ENCODE assay signal across 1 cellular context in the genomic region with DNA sequence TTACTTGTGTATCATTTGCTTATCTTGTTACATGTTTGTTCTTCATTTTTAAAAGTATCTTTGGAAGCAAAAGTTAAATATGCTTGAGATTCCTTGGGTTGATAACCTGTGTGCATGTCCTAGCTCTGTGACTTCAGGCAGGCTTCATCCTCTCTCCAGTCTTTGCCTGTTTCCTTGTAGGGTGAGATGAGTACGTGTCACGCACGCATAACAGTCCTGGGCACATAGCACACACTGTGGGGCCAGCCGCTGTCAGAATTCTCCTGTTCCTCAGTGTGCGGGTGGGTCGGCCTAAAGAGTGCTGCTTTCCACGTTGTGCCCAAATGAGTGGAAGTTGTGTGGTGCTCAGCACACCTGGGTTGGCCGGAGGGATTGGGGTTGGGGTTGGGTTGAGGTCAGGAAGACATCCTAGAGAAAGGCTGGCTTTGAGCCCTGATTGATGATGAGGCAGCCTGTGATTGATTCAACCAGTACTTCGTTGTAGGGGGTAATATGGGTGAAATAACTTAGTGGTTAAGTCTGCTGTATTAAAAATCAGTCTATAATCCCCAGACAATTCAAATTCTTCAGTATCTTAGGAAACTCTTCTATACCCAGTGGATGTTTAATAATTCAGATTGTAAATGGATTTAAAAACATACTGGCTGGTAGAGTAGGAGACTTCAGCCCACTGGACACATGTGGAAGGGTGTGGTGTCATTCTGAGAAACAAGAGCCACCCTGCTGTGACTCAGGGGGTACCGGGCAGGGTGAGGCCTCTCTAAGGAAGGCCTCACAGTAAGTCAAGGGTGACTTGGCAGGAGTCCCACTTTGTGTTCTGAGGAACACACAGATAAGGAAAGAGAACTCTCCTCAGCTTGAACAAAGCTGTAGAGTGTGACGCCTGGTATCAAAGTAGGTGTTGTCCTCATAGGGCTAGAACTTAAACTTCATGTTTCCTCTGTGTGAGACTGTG.
TF ChIP-seq lines count a peak whose summit lies in the region.

No MANE protein-coding gene starts in this region.

TF ChIP-seq in HEK293T, 16 proteins besides CTCF, POLR2A, EP300 and RAD21 (continued from another document):
- TF ChIP-seq FOXM1 (IDR thresholded peaks at IDR 0.05; ENCODE audit: borderline replicate concordance) (no peak), NFRKB (IDR thresholded peaks at IDR 0.05) (no peak), BHLHE40 (IDR thresholded peaks at IDR 0.05; ENCODE audit: borderline replicate concordance) (no peak), HDGF (IDR thresholded peaks at IDR 0.05; ENCODE audit: borderline replicate concordance) (no peak), SP1 (IDR thresholded peaks at IDR 0.05) (no peak), SUZ12 (IDR thresholded peaks at IDR 0.05) (no peak)
- TF ChIP-seq, protein P1, sequence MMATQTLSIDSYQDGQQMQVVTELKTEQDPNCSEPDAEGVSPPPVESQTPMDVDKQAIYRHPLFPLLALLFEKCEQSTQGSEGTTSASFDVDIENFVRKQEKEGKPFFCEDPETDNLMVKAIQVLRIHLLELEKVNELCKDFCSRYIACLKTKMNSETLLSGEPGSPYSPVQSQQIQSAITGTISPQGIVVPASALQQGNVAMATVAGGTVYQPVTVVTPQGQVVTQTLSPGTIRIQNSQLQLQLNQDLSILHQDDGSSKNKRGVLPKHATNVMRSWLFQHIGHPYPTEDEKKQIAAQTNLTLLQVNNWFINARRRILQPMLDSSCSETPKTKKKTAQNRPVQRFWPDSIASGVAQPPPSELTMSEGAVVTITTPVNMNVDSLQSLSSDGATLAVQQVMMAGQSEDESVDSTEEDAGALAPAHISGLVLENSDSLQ (IDR thresholded peaks at IDR 0.05) = no peak
